ENCODE assay signal across 6 cellular contexts in the genomic region with DNA sequence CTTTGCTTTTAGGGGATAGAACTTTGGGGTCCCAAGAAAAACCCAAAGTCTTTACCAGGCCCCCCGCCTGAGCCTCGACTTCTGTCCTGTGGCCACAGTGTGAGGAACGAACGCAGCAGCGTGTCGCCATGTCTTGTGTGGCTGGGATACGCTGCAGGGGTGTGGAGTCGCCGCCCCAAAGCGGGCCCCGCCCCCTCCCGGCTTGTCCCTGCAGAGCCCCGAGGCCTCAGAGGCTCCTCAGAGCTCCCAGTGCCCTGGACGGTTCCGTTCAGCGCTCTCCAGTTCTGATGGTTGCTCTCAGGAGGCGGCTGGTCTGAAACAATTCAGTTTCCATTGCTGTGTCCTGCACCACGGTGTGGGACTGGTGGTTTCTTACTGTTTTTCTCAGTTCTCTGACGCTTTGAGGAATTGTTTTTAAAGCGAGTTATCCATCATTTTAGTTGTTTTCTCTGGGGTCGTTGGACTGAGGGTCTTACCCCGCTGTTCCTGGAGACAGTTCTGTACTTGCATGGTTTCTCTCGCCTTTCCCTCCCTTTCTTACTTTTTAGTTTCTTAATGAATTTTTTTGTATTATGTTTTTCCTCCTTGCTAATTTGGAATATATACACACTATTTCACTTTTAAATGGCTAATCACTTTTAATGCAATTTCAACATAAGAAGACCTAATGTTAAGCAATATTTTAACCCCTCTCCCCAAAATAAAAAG. TPM values are rescaled to one million over a fixed set of nuclear protein-coding genes. Genes with fewer than 3 reads are reported as not detected.
DNase-seq lines count a peak whose midpoint lies in the region; ATAC-seq, FAIRE-seq and TF ChIP-seq lines count a peak whose summit lies in the region.

No MANE protein-coding gene starts in this region.

- H3K9me3 ChIP-seq in HUES48 (ENCODE audit: control insufficient read depth, insufficient read depth, low read length) (no peaks in the 10 kb centered on the region), ascending aorta (no peaks in the 10 kb centered on the region)

- H3K27ac ChIP-seq in HUES48 (ENCODE audit: low read depth, low read length): no peak overlapping the region
- H3K27ac ChIP-seq in ascending aorta: no peak overlapping the region

- H3K27me3 Mint-ChIP-seq in activated T-cell treated with anti-CD3 and anti-CD28 coated beads, Interleukin-2, amount 50 U/mL, for 24 hours: no peaks in the 10 kb centered on the region
- peaks cover 0 to 2% (median 2%) of the 10 kb centered on the region in 3 donors for H3K27me3 Mint-ChIP-seq in immature natural killer cell (ENCODE audit: low read depth in 3 of 3)

- H3K36me3 ChIP-seq in HUES48 (ENCODE audit: control insufficient read depth, insufficient read depth, low read length) (no peaks in the 10 kb centered on the region), ascending aorta (peaks cover 5 to 9% of the 10 kb centered on the region in 2 donors)

- H3K4me3 Mint-ChIP-seq in activated T-cell treated with anti-CD3 and anti-CD28 coated beads, Interleukin-2, amount 50 U/mL, for 24 hours: peak overlapping the region; percentile 85
- H3K4me3 Mint-ChIP-seq in immature natural killer cell: peak overlapping the region; percentile 32 to 91 (median 64)

- intact Hi-C loops in ascending aorta (cut with DNase I): no loop called here

- peaks cover 14% of the 10 kb centered on the region for H3K27me3 ChIP-seq in HUES48 (ENCODE audit: control insufficient read depth, insufficient read depth, low read length)
- H3K27me3 ChIP-seq in ascending aorta: no peaks in the 10 kb centered on the region

- ATAC-seq in stimulated activated naive CD8-positive, alpha-beta T cell treated with anti-CD3 and anti-CD28 coated beads, Interleukin-15, Interleukin-2, amounts not matched to agents 100 U/mL and 50 U/mL, for 24 hours: peak; percentile 58

- peaks cover 30% of the 10 kb centered on the region for H3K4me1 Mint-ChIP-seq in activated T-cell treated with anti-CD3 and anti-CD28 coated beads, Interleukin-2, amount 50 U/mL, for 24 hours (ENCODE audit: low read depth)
- peaks cover 22 to 29% of the 10 kb centered on the region in 2 donors for H3K4me1 Mint-ChIP-seq in immature natural killer cell

- no peak overlapping the region for H3K9ac ChIP-seq in HUES48 (ENCODE audit: low read depth, low read length)

- TF ChIP-seq CTCF in ascending aorta (IDR thresholded peaks at IDR 0.05): no peak

- H3K36me3 Mint-ChIP-seq in activated T-cell treated with anti-CD3 and anti-CD28 coated beads, Interleukin-2, amount 50 U/mL, for 24 hours (ENCODE audit: low read depth): peaks cover 2% of the 10 kb centered on the region
- no peaks in the 10 kb centered on the region for H3K36me3 Mint-ChIP-seq in immature natural killer cell

- peak; percentile 82 for DNase-seq in activated T-cell treated with anti-CD3 and anti-CD28 coated beads, Interleukin-2, amount 50 U/mL, for 24 hours
- DNase-seq in immature natural killer cell (peak; percentile 45 to 49 (median 47)), frontal cortex (ENCODE audit: low spot score in 2 of 2) (no peak), ascending aorta (ENCODE audit: low spot score in 2 of 2) (no peak)
- DNase-seq in stimulated activated naive CD8-positive, alpha-beta T cell treated with anti-CD3 and anti-CD28 coated beads, Interleukin-15, Interleukin-2, amounts not matched to agents 100 U/mL and 50 U/mL, for 24 hours: peak; percentile 83

- H3K27ac Mint-ChIP-seq in activated T-cell treated with anti-CD3 and anti-CD28 coated beads, Interleukin-2, amount 50 U/mL, for 24 hours: no peak overlapping the region
- peak overlapping the region in 4 of 6 donors; percentile 1 to 89 (median 38) for H3K27ac Mint-ChIP-seq in immature natural killer cell

- FAIRE-seq in frontal cortex (lab: Jason Lieb, UNC): no peak

- peaks cover 9% of the 10 kb centered on the region; the same call in 1 of the 2 replicates for H3K4me1 ChIP-seq in HUES48 (ENCODE audit: control insufficient read depth, insufficient read depth, low read length)
- peaks cover 4 to 14% of the 10 kb centered on the region in 2 donors for H3K4me1 ChIP-seq in ascending aorta

- H3K4me3 ChIP-seq in HUES48 (ENCODE audit: low read depth, low read length): peak overlapping the region; percentile 46; the same call in 1 of the 2 replicates
- H3K4me3 ChIP-seq in ascending aorta: peak overlapping the region in 1 of 2 donors; percentile 20

- no peaks in the 10 kb centered on the region for H3K9me3 Mint-ChIP-seq in activated T-cell treated with anti-CD3 and anti-CD28 coated beads, Interleukin-2, amount 50 U/mL, for 24 hours
- H3K9me3 Mint-ChIP-seq in immature natural killer cell: no peaks in the 10 kb centered on the region

RNA-seq across cellular contexts. Expression of gene IDUA, which starts 1.6 kb away (rescaled TPM):
- polyA plus RNA-seq in immature natural killer cell: 10 to 100 TPM in 1 of 3 donors, 1 to 10 TPM in 2; 5.6 to 12.2 (median 6.3) TPM
- total RNA-seq in frontal cortex: 6.1 TPM
- 118 TPM for total RNA-seq in ascending aorta

RNA-seq across cellular contexts. Expression of gene SLC26A1, which starts 7.9 kb away (rescaled TPM):
- under 1 TPM in 2 of 3 donors, not detected in 1; 0.52 to 0.77 TPM for polyA plus RNA-seq in immature natural killer cell
- total RNA-seq in frontal cortex (2.0 TPM), ascending aorta (not detected)

RNA-seq across cellular contexts. Expression of gene DGKQ, which starts 11.9 kb away (rescaled TPM):
- 10 to 100 TPM; 12.1 to 24.0 (median 14.0) TPM for polyA plus RNA-seq in immature natural killer cell
- total RNA-seq in frontal cortex (6.1 TPM), ascending aorta (20.1 TPM)

RNA-seq across cellular contexts. Expression of gene FGFRL1, which starts 26.1 kb away (rescaled TPM):
- polyA plus RNA-seq in immature natural killer cell: under 1 TPM in 2 of 3 donors, not detected in 1; 0.19 to 0.30 TPM
- total RNA-seq in frontal cortex (2.0 TPM), ascending aorta (79.1 TPM)

RNA-seq across cellular contexts. Expression of gene TMEM175, which starts 53.0 kb away (rescaled TPM):
- polyA plus RNA-seq in immature natural killer cell: 10 to 100 TPM; 13.9 to 41.6 (median 28.7) TPM
- total RNA-seq in frontal cortex (18.8 TPM), ascending aorta (41.2 TPM)

Comparison
In these comparisons a context has a peak if more than half of its experiments do, and no peak if none do; other contexts are left out.
1. DNase-seq: peak in activated T-cell treated with anti-CD3 and anti-CD28 coated beads, Interleukin-2, amount 50 U/mL, for 24 hours (single experiment), immature natural killer cell (3 of 3) and stimulated activated naive CD8-positive, alpha-beta T cell treated with anti-CD3 and anti-CD28 coated beads, Interleukin-15, Interleukin-2, amounts not matched to agents 100 U/mL and 50 U/mL, for 24 hours (single experiment); none in frontal cortex (0 of 2) and ascending aorta (0 of 2).
2. RNA of gene IDUA, which starts 1.6 kb away (total RNA-seq): 118 TPM in ascending aorta (single experiment); 6.1 TPM in frontal cortex (single experiment); every median in the first group is over 10 times any median in the second.